Comparison of ENCODE assay signal across 8 cellular contexts in the genomic region with DNA sequence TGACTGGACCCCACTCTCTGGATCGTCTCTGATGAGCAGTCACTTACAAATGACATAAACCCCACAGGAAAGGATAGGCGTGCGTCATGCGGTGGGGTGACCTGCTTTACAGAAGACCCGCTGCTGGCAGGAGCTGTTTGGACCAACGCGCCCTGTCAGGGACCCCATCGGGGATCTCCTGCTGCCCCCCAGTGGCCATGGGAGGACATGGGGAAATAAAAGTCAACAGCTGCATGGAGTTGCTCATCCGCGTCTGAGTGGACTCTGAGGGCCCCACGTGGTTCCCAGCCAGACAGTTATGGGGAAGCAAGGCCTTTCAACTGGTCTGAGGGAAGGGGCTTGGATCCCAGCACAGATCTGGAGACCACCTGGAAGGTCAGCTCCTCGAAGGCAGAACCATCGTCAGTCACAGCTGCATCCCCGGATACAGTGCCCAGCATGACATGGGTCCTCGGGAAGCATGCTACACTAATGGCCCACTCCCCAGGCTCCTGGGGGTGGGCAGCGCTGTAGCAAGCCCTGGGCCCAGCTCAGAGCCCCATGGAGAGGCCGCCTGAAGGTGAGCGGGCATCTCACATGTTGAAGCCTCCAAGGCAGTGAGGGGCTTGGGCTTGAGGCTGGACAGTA. TPM values are rescaled to one million over a fixed set of nuclear protein-coding genes. Genes with fewer than 3 reads are reported as not detected.
DNase-seq lines count a peak whose midpoint lies in the region; ATAC-seq and TF ChIP-seq lines count a peak whose summit lies in the region.

No MANE protein-coding gene starts in this region.

- CTCF ChIA-PET in CD8-positive, alpha-beta memory T cell (lab: Charles Lee): interaction anchor here (0.7 to 1.8 kb wide), 30 partner anchors 9 to 421 kb away, joined by 3 to 17 read pairs (median 4); no protein-coding TSS in a partner anchor

- peaks cover 19 to 21% (median 20%) of the 10 kb centered on the region in 3 donors for H3K4me1 Mint-ChIP-seq in CD8-positive, alpha-beta memory T cell

- no peaks in the 10 kb centered on the region for H3K9me3 ChIP-seq in CD8-positive, alpha-beta memory T cell (ENCODE audit: low read length)

- H3K36me3 Mint-ChIP-seq in CD8-positive, alpha-beta memory T cell: no peaks in the 10 kb centered on the region

- no peaks in the 10 kb centered on the region for H3K9me3 Mint-ChIP-seq in CD8-positive, alpha-beta memory T cell

- H3K4me1 ChIP-seq in CD8-positive, alpha-beta memory T cell (ENCODE audit: insufficient read depth, low read length): peaks cover 6% of the 10 kb centered on the region

- DNase-seq in CD8-positive, alpha-beta memory T cell: peak; percentile 64 to 82 (median 68)
- DNase-seq in HFF-Myc (ENCODE audit: extremely low read depth, low read depth) (peak; percentile 72), NCI-H2227 treated with DMSO at 0.1 percent for 48 hours (lab: John Stamatoyannopoulos, UW) (peak; percentile 61), caudate nucleus (lab: John Stamatoyannopoulos, UW) (peak in 58 of 61 donors; percentile 27 to 90 (median 63)), left colon (peak; percentile 78 to 87)
- DNase-seq in stimulated activated CD4-positive, alpha-beta T cell treated with anti-CD3 and anti-CD28 coated beads, Interleukin-1b, Interleukin-23, amount 100 ng/mL, for 48 hours: peak; percentile 85

- peaks cover 0 to 2% of the 10 kb centered on the region in 2 donors for H3K27me3 Mint-ChIP-seq in CD8-positive, alpha-beta memory T cell

- H3K27ac ChIP-seq in CD8-positive, alpha-beta memory T cell (ENCODE audit: low read depth, low read length): no peak overlapping the region
- H3K27ac ChIP-seq in caudate nucleus (ENCODE audit: low read depth, low read length): no peak overlapping the region

- no peak overlapping the region for H3K4me3 ChIP-seq in CD8-positive, alpha-beta memory T cell (ENCODE audit: low read length)
- no peak overlapping the region for H3K4me3 ChIP-seq in HFF-Myc (replicated peaks; ENCODE audit: low read depth, low read length)

- no peaks in the 10 kb centered on the region for H3K27me3 ChIP-seq in CD8-positive, alpha-beta memory T cell (ENCODE audit: insufficient read depth, low read length, poor library complexity, severe bottlenecking)

- ATAC-seq in activated CD4-positive, CD25-positive, alpha-beta regulatory T cell treated with anti-CD3 and anti-CD28 coated beads, Interleukin-2, amount 50 U/mL, for 24 hours: peak; percentile 78 to 80
- ATAC-seq in left colon (peak; percentile 65), GM19455 (IDR thresholded peaks at IDR 0.05; ENCODE audit: unreplicated experiment) (no peak)

- peak; percentile 91 for TF ChIP-seq CTCF in HFF-Myc (IDR thresholded peaks at IDR 0.05; ENCODE audit: low read depth, low read length, missing control alignments)

- H3K27ac Mint-ChIP-seq in CD8-positive, alpha-beta memory T cell: peak overlapping the region in 4 of 8 donors; percentile 57 to 93 (median 74)

- no peaks in the 10 kb centered on the region for H3K36me3 ChIP-seq in CD8-positive, alpha-beta memory T cell (ENCODE audit: insufficient read depth, low read length)

- H3K4me3 Mint-ChIP-seq in CD8-positive, alpha-beta memory T cell: peak overlapping the region in 4 of 7 donors; percentile 21 to 71 (median 30)

- POLR2A ChIA-PET in CD8-positive, alpha-beta memory T cell (lab: Charles Lee): no interaction called here

- intact Hi-C loops in left colon (cut with DNase I, micrococcal nuclease): loop anchor here (5.0 to 10.0 kb wide), 2 partner anchors 202 to 205 kb away; partner anchors contain the start of gene TMIE (in 1 of the 2)

RNA-seq across cellular contexts. Expression of gene PTH1R, which starts 32.1 kb away (rescaled TPM):
- not detected for total RNA-seq in CD8-positive, alpha-beta memory T cell
- not detected for polyA plus RNA-seq in CD8-positive, alpha-beta memory T cell
- 1 to 10 TPM; 1.4 to 1.7 TPM for total RNA-seq in left colon

RNA-seq across cellular contexts. Expression of gene MYL3, which starts 46.4 kb away (rescaled TPM):
- total RNA-seq in CD8-positive, alpha-beta memory T cell: not detected
- not detected for polyA plus RNA-seq in CD8-positive, alpha-beta memory T cell
- total RNA-seq in left colon: under 1 TPM; 0.47 to 0.79 TPM
